19 cellular contexts compared by ENCODE assay signal in the genomic region with DNA sequence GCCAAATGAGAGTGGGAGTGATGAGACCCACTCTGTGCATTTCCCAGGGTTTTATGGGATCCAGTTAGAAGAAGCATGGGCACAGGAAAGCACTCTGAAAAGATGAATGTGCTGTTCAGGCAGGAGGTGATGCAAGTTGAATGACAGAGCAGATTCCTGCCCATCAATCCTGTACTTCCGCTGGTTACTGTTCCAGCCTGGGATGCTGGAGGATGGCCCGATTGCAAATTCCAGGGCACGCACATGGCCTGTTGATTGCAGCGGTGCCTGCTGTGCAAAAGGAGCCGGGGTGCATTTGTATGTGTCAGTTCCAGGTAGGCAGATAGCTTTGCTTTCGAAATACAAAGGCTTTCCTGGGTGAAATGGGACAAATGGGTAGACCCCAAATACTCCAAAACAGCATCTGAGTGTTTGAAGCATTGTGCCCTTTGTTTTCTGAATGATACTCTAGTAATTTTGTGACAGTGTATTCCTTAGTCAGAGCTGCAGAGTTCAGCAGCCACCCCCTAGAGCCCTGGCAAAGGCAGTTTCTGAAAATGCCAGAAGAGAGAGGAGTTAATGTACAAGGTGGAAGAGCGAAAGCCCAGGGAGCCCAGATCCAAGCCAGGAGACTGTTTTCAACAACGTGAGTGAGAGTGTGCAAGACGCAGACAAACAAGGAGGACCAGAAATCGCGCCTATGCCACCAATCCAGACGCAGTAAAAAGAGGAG.
"Had no signal": no experiment of that assay in that cellular context is flagged by ENCODE, and none has a peak within 500 bp of the region (broad histone marks: within the 10 kb centered on the region; RNA-seq: fewer than 3 reads in every experiment).

No MANE protein-coding gene starts in this region.

- H3K4me1 Mint-ChIP-seq: activated T-helper 17 cell treated with anti-CD3 and anti-CD28 coated beads, Interleukin-2, amount 50 U/mL, for 72 hours; immature natural killer cell had no signal

- H3K27ac ChIP-seq: prostate gland, tibial nerve, vagina had no signal

- H3K4me1 ChIP-seq: prostate gland, tibial nerve, vagina had no signal

- H3K9me3 Mint-ChIP-seq: activated naive CD4-positive, alpha-beta T cell treated with anti-CD3 and anti-CD28 coated beads for 36 hours; activated T-helper 17 cell treated with anti-CD3 and anti-CD28 coated beads, Interleukin-2, amount 50 U/mL, for 72 hours; immature natural killer cell had no signal

- H3K4me3 ChIP-seq: dorsolateral prefrontal cortex, prostate gland, tibial nerve, vagina had no signal

- H3K27ac Mint-ChIP-seq: activated naive CD4-positive, alpha-beta T cell treated with anti-CD3 and anti-CD28 coated beads for 36 hours; activated T-helper 17 cell treated with anti-CD3 and anti-CD28 coated beads, Interleukin-2, amount 50 U/mL, for 72 hours; immature natural killer cell; natural killer cell treated with Interleukin-12 subunit alpha and Interleukin-12 subunit beta and Interleukin-15 and Interleukin-18, amount 100 ng/mL, for 72 hours had no signal

- ATAC-seq: activated T-helper 17 cell treated with anti-CD3 and anti-CD28 coated beads, Interleukin-2, amount 50 U/mL, for 72 hours; natural killer cell treated with Interleukin-12 subunit alpha and Interleukin-12 subunit beta and Interleukin-15 and Interleukin-18, amount 100 ng/mL, for 72 hours; right cardiac atrium had no signal

- H3K36me3 ChIP-seq: prostate gland, tibial nerve, vagina had no signal

- H3K4me3 Mint-ChIP-seq: activated naive CD4-positive, alpha-beta T cell treated with anti-CD3 and anti-CD28 coated beads for 36 hours; activated T-helper 17 cell treated with anti-CD3 and anti-CD28 coated beads, Interleukin-2, amount 50 U/mL, for 72 hours; immature natural killer cell; natural killer cell treated with Interleukin-12 subunit alpha and Interleukin-12 subunit beta and Interleukin-15 and Interleukin-18, amount 100 ng/mL, for 72 hours had no signal

- H3K27me3 ChIP-seq: tibial nerve, vagina had no signal

- FAIRE-seq: astrocyte, bronchial epithelial cell, endometrium, small intestine had no signal

- DNase-seq: activated CD4-positive, alpha-beta T cell treated with anti-CD3 and anti-CD28 coated beads for 1 hour; activated CD4-positive, alpha-beta T cell treated with anti-CD3 and anti-CD28 coated beads, Interleukin-2, amount 50 U/mL, for 4 hours; activated naive CD4-positive, alpha-beta T cell treated with anti-CD3 and anti-CD28 coated beads for 36 hours; immature natural killer cell; occipital lobe; right cardiac atrium; small intestine; stimulated activated CD4-positive, alpha-beta T cell treated with anti-CD3 and anti-CD28 coated beads, Interleukin-4, amount 100 ng/mL, for 24 hours; stimulated activated naive CD4-positive, alpha-beta T cell; T1000 had no signal

- H3K36me3 Mint-ChIP-seq: immature natural killer cell; natural killer cell treated with Interleukin-12 subunit alpha and Interleukin-12 subunit beta and Interleukin-15 and Interleukin-18, amount 100 ng/mL, for 72 hours had no signal

- H3K9me3 ChIP-seq: prostate gland, tibial nerve, vagina had no signal
